ENCODE assay signal across 19 cellular contexts in genomic region chr22:39231197-39231950, GRCh38.
"Had no signal": no experiment of that assay in that cellular context is flagged by ENCODE, and none has a peak within 500 bp of the region (broad histone marks: within the 10 kb centered on the region; RNA-seq: fewer than 3 reads in every experiment).

No MANE protein-coding gene starts in this region.

- DNase-seq: activated CD4-positive, alpha-beta memory T cell treated with anti-CD3 and anti-CD28 coated beads, Interleukin-2, amount 10 ng/mL, durations not matched to agents 7 days and 5 days; activated CD4-positive, alpha-beta T cell treated with anti-CD3 and anti-CD28 coated beads, Interleukin-2, amount 10 ng/mL, durations not matched to agents 24 days and 14 days; activated effector memory CD4-positive, alpha-beta T cell treated with anti-CD3 and anti-CD28 coated beads, Interleukin-2, amount 50 U/mL, for 16 hours; activated naive CD4-positive, alpha-beta T cell treated with anti-CD3 and anti-CD28 coated beads, Interleukin-2, amount 10 ng/mL, durations not matched to agents 7 days and 5 days; anterior cingulate cortex; cortex of kidney; kidney glomerular epithelial cell; naive thymus-derived CD4-positive, alpha-beta T cell; sigmoid colon; stimulated activated CD4-positive, alpha-beta T cell treated with anti-CD3 and anti-CD28 coated beads, Interleukin-4, amount 100 ng/mL, for 24 hours; stimulated activated naive CD8-positive, alpha-beta T cell treated with anti-CD3 and anti-CD28 coated beads, Interleukin-15, Interleukin-2, amounts not matched to agents 100 U/mL and 50 U/mL, for 24 hours; substantia nigra; T-cell; tibial artery had no signal

- H3K27ac ChIP-seq: body of pancreas, cardiac muscle cell, epithelial cell of prostate, tibial artery, VCaP had no signal

- H3K9me3 ChIP-seq: body of pancreas, sigmoid colon, tibial artery had no signal

- H3K36me3 ChIP-seq: cardiac muscle cell had no signal

- ATAC-seq: activated CD4-positive, CD25-positive, alpha-beta regulatory T cell treated with anti-CD3 and anti-CD28 coated beads, Interleukin-2, amount 50 U/mL, for 24 hours; naive thymus-derived CD4-positive, alpha-beta T cell; stimulated activated naive CD8-positive, alpha-beta T cell treated with anti-CD3 and anti-CD28 coated beads, Interleukin-15, Interleukin-2, amounts not matched to agents 100 U/mL and 50 U/mL, for 24 hours; T-cell had no signal

- H3K27me3 ChIP-seq: body of pancreas, cardiac muscle cell had no signal

- H3K4me3 ChIP-seq: body of pancreas, cardiac muscle cell, sigmoid colon, tibial artery had no signal
